8 cellular contexts compared by ENCODE assay signal in genomic region chr4:39527296-39528055, GRCh38. TPM values are rescaled to one million over a fixed set of nuclear protein-coding genes. Genes with fewer than 3 reads are reported as not detected.
DNase-seq lines count a peak whose midpoint lies in the region; ATAC-seq and TF ChIP-seq lines count a peak whose summit lies in the region.

UGDH (minus strand) TSS chr4:39527439; CDS start chr4:39521512, 5,927 bp downstream.

- peaks cover 23% of the 10 kb centered on the region for H3K9me3 Mint-ChIP-seq in T-helper 2 cell treated with Interferon-gamma antibody and Interleukin-4, amounts not matched to agents 5 μg/mL and 100 μg/mL, for 36 hours

- H3K27ac Mint-ChIP-seq in T-helper 2 cell treated with Interferon-gamma antibody and Interleukin-4, amounts not matched to agents 5 μg/mL and 100 μg/mL, for 36 hours = peak within 1 kb of the TSS; percentile 92

- intact Hi-C loops in ascending aorta (cut with DNase I) (loop anchor here (1.0 to 5.0 kb wide), 8 partner anchors 25 to 530 kb away; partner anchors contain the start of genes LIAS, N4BP2, PDS5A and RPL9), right cardiac atrium (cut with DNase I) (loop anchor here in 3 of 4 donors (5.0 to 10.0 kb wide), 4 partner anchors 107 to 447 kb away; partner anchors contain the start of genes SMIM14 (in 2 of the 3) and PDS5A (in 1 of the 3)), vagina (cut with DNase I) (loop anchor here (5.0 kb wide), 4 partner anchors 70 to 1840 kb away; partner anchors contain the start of genes LIAS, PDS5A, RELL1 and RPL9)

- TF ChIP-seq POLR2A in vagina (IDR thresholded peaks at IDR 0.05) = peak in 1 of 2 donors; percentile 91

- WGBS in right cardiac atrium = under 1% methylated on average over 72 of the region's 72 CpGs

- peak; percentile 97 for ATAC-seq in GM18502 (IDR thresholded peaks at IDR 0.05; ENCODE audit: poor library complexity, unreplicated experiment)
- ATAC-seq in HG02970 (IDR thresholded peaks at IDR 0.05; ENCODE audit: low FRiP score, unreplicated experiment) = peak; percentile 95
- ATAC-seq in right cardiac atrium = peak; percentile 99

- peak within 1 kb of the TSS; percentile 97 for H3K4me3 Mint-ChIP-seq in T-helper 2 cell treated with Interferon-gamma antibody and Interleukin-4, amounts not matched to agents 5 μg/mL and 100 μg/mL, for 36 hours

- H3K27me3 ChIP-seq in ascending aorta (no peaks in the 10 kb centered on the region), right cardiac atrium (ENCODE audit: control insufficient read depth, insufficient read depth) (no peaks in the 10 kb centered on the region), vagina (no peaks in the 10 kb centered on the region)

- H3K9me3 ChIP-seq in ascending aorta (no peaks in the 10 kb centered on the region), right cardiac atrium (ENCODE audit: control insufficient read depth, low read length) (no peaks in the 10 kb centered on the region), vagina (no peaks in the 10 kb centered on the region)

- H3K4me1 ChIP-seq in ascending aorta (peaks cover 0 to 13% of the 10 kb centered on the region in 2 donors), right cardiac atrium (ENCODE audit: control insufficient read depth, insufficient read depth, low read length) (no peaks in the 10 kb centered on the region), vagina (peaks cover 47% of the 10 kb centered on the region)

- H3K36me3 ChIP-seq in ascending aorta = peaks cover 2 to 4% of the 10 kb centered on the region in 2 donors
- H3K36me3 ChIP-seq in vagina = peaks cover 0 to 3% of the 10 kb centered on the region in 2 donors

- TF ChIP-seq CTCF in ascending aorta (IDR thresholded peaks at IDR 0.05) = peak in 1 of 3 experiments; percentile 16
- TF ChIP-seq CTCF in vagina (IDR thresholded peaks at IDR 0.05) = no peak

- peaks cover 24% of the 10 kb centered on the region for H3K36me3 Mint-ChIP-seq in T-helper 2 cell treated with Interferon-gamma antibody and Interleukin-4, amounts not matched to agents 5 μg/mL and 100 μg/mL, for 36 hours (ENCODE audit: low read depth)

- DNase-seq in NCI-H1930 (lab: John Stamatoyannopoulos, UW) (peak; percentile 83 to 89), ascending aorta (ENCODE audit: low spot score in 2 of 2) (peak; percentile 89 to 98), right cardiac atrium (peak; percentile 98 to 99 (median 99)), putamen (ENCODE audit: low spot score) (peak; percentile 99), vagina (ENCODE audit: extremely low spot score in 2 of 2) (peak; percentile 97 to 98)
- DNase-seq in T-helper 2 cell treated with Interferon-gamma antibody and Interleukin-4, amounts not matched to agents 5 μg/mL and 100 μg/mL, for 36 hours (ENCODE audit: low spot score) = peak; percentile 94

- peak within 1 kb of the TSS; percentile 96 to 98 for H3K27ac ChIP-seq in ascending aorta
- H3K27ac ChIP-seq in right cardiac atrium (ENCODE audit: low read length) = peak within 1 kb of the TSS; percentile 86
- H3K27ac ChIP-seq in vagina = peak within 1 kb of the TSS; percentile 94

- peaks cover 14% of the 10 kb centered on the region for H3K4me1 Mint-ChIP-seq in T-helper 2 cell treated with Interferon-gamma antibody and Interleukin-4, amounts not matched to agents 5 μg/mL and 100 μg/mL, for 36 hours (ENCODE audit: low read depth)

- no peaks in the 10 kb centered on the region for H3K27me3 Mint-ChIP-seq in T-helper 2 cell treated with Interferon-gamma antibody and Interleukin-4, amounts not matched to agents 5 μg/mL and 100 μg/mL, for 36 hours (ENCODE audit: low read depth)

- H3K4me3 ChIP-seq in ascending aorta (peak within 1 kb of the TSS; percentile 56 to 100), right cardiac atrium (ENCODE audit: low read length) (peak within 1 kb of the TSS; percentile 48), vagina (peak within 1 kb of the TSS; percentile 86 to 91)

RNA-seq across cellular contexts. Expression of gene UGDH, which starts in this region (rescaled TPM):
- total RNA-seq in ascending aorta (81.1 TPM), right cardiac atrium (10 to 100 TPM; 18.0 to 33.1 (median 22.6) TPM), vagina (43.5 TPM)
- polyA plus RNA-seq in right cardiac atrium = 5.1 TPM

Comparison
In these comparisons a context has a peak if more than half of its experiments do, and no peak if none do; other contexts are left out.
1. Peak in every context shown above with its lines: DNase-seq, ATAC-seq, H3K4me3 ChIP-seq and H3K27ac ChIP-seq.